1 cellular context compared by ENCODE assay signal in the genomic region with DNA sequence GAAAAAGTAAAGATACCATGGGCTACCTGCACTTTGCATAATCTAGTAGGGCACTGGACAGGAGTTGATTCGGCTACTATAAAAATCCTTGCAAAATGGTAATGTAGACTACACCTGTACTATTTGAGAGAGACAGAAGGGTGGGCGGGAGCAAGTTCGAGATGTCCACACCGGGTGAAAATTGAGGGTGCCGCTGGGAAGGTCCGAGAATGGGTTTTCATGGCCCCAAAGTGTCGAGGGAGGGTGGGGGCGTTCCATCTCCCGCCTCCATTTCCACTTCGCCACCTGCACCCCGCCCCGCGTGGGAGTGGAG.
TF ChIP-seq lines count a peak whose summit lies in the region.

No MANE protein-coding gene starts in this region.

TF ChIP-seq in HepG2, 621 proteins besides CTCF, POLR2A, EP300 and RAD21 (continued from another document and continues in another):
- TF ChIP-seq PRDM10 (CRISPR knock-in tag; IDR thresholded peaks at IDR 0.05; ENCODE audit: low read depth) = 0 out of 2 replicates have a peak, but pooled peaks have one; percentile 17
- TF ChIP-seq ELF3 (CRISPR knock-in tag; IDR thresholded peaks at IDR 0.05) = no peak
- TF ChIP-seq, protein P1, sequence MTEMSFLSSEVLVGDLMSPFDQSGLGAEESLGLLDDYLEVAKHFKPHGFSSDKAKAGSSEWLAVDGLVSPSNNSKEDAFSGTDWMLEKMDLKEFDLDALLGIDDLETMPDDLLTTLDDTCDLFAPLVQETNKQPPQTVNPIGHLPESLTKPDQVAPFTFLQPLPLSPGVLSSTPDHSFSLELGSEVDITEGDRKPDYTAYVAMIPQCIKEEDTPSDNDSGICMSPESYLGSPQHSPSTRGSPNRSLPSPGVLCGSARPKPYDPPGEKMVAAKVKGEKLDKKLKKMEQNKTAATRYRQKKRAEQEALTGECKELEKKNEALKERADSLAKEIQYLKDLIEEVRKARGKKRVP (CRISPR knock-in tag; IDR thresholded peaks at IDR 0.05) = no peak
- no peak for TF ChIP-seq ZNF101 (CRISPR knock-in tag; IDR thresholded peaks at IDR 0.05; ENCODE audit: borderline replicate concordance, low read depth)
- no peak; the same call in 1 of the 2 replicates for TF ChIP-seq ZNF460 (CRISPR knock-in tag; IDR thresholded peaks at IDR 0.05; ENCODE audit: borderline replicate concordance)
- no peak for TF ChIP-seq RARA (CRISPR knock-in tag; IDR thresholded peaks at IDR 0.05)
- TF ChIP-seq ZNF776 (CRISPR knock-in tag; IDR thresholded peaks at IDR 0.05) = no peak
- no peak for TF ChIP-seq ESRRA (CRISPR knock-in tag; IDR thresholded peaks at IDR 0.05; ENCODE audit: low read depth)
- TF ChIP-seq, protein P2, sequence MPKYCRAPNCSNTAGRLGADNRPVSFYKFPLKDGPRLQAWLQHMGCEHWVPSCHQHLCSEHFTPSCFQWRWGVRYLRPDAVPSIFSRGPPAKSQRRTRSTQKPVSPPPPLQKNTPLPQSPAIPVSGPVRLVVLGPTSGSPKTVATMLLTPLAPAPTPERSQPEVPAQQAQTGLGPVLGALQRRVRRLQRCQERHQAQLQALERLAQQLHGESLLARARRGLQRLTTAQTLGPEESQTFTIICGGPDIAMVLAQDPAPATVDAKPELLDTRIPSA (CRISPR knock-in tag; IDR thresholded peaks at IDR 0.05; ENCODE audit: borderline replicate concordance) = no peak; the same call in 1 of the 2 replicates
- TF ChIP-seq MTF2 (CRISPR knock-in tag; IDR thresholded peaks at IDR 0.05; ENCODE audit: borderline replicate concordance) = 0 out of 2 replicates have a peak, but pooled peaks have one; percentile 85
- TF ChIP-seq KMT2A (CRISPR knock-in tag; IDR thresholded peaks at IDR 0.05) = no peak
- no peak for TF ChIP-seq NFE2L1 (CRISPR knock-in tag; IDR thresholded peaks at IDR 0.05; ENCODE audit: borderline replicate concordance)
- TF ChIP-seq, protein P3, sequence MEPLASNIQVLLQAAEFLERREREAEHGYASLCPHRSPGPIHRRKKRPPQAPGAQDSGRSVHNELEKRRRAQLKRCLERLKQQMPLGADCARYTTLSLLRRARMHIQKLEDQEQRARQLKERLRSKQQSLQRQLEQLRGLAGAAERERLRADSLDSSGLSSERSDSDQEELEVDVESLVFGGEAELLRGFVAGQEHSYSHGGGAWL (CRISPR knock-in tag; IDR thresholded peaks at IDR 0.05) = no peak
- TF ChIP-seq, protein P4, sequence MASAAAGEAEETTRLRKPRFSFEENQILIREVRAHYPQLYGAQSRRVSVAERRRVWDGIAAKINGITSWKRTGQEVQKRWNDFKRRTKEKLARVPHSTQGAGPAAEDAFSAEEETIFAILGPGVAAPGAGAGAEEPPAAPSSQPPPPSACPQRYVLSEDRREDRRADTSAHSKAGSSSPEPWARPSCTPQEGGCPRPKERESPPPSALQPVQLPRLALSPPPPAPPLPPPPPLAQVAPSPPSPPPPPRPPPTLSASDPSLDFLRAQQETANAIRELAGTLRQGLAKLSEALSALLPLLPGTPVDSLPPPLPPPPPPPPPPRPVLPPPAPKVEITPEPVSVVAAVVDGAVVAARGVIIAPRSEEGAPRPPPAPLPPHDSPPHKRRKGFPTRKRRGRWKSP (CRISPR knock-in tag; IDR thresholded peaks at IDR 0.05) = peak; percentile 17; the same call in 1 of the 2 replicates
- no peak for TF ChIP-seq TBX2 (CRISPR knock-in tag; IDR thresholded peaks at IDR 0.05; ENCODE audit: borderline replicate concordance)
- no peak for TF ChIP-seq ZNF691 (CRISPR knock-in tag; IDR thresholded peaks at IDR 0.05; ENCODE audit: borderline replicate concordance, low read depth)
- no peak for TF ChIP-seq KLF12 (CRISPR knock-in tag; IDR thresholded peaks at IDR 0.05; ENCODE audit: borderline replicate concordance)
- TF ChIP-seq ZNF550 (CRISPR knock-in tag; IDR thresholded peaks at IDR 0.05; ENCODE audit: borderline replicate concordance) = no peak
- TF ChIP-seq SMYD3 (CRISPR knock-in tag; IDR thresholded peaks at IDR 0.05) = no peak
- TF ChIP-seq SSRP1 (CRISPR knock-in tag; IDR thresholded peaks at IDR 0.05) = 0 out of 2 replicates have a peak, but pooled peaks have one; percentile 40
- no peak for TF ChIP-seq NFRKB (IDR thresholded peaks at IDR 0.05)
- TF ChIP-seq CHCHD3 (CRISPR knock-in tag; IDR thresholded peaks at IDR 0.05) = no peak
- TF ChIP-seq SPEN (CRISPR knock-in tag; IDR thresholded peaks at IDR 0.05; ENCODE audit: low read depth) = no peak
- no peak for TF ChIP-seq MYNN (CRISPR knock-in tag; IDR thresholded peaks at IDR 0.05; ENCODE audit: low read depth)
- TF ChIP-seq TP53 (CRISPR knock-in tag; conservative IDR thresholded peaks at IDR 0.05) = no peak
- no peak for TF ChIP-seq ZNF33A (CRISPR knock-in tag; IDR thresholded peaks at IDR 0.05; ENCODE audit: borderline replicate concordance)
- TF ChIP-seq HOXA3 (CRISPR knock-in tag; IDR thresholded peaks at IDR 0.05) = no peak
- TF ChIP-seq MZF1 (CRISPR knock-in tag; IDR thresholded peaks at IDR 0.05; ENCODE audit: borderline replicate concordance) = no peak
- no peak for TF ChIP-seq RORA (CRISPR knock-in tag; IDR thresholded peaks at IDR 0.05)
- no peak for TF ChIP-seq KIAA2018 (CRISPR knock-in tag; IDR thresholded peaks at IDR 0.05; ENCODE audit: borderline replicate concordance)
- no peak for TF ChIP-seq ZBTB43 (CRISPR knock-in tag; conservative IDR thresholded peaks at IDR 0.05)
- TF ChIP-seq THYN1 (CRISPR knock-in tag; IDR thresholded peaks at IDR 0.05; ENCODE audit: borderline replicate concordance, low read depth) = no peak
- no peak for TF ChIP-seq MTA1 (CRISPR knock-in tag; IDR thresholded peaks at IDR 0.05; ENCODE audit: borderline replicate concordance)
- TF ChIP-seq DPF2 (CRISPR knock-in tag; IDR thresholded peaks at IDR 0.05; ENCODE audit: borderline replicate concordance, low read depth) = no peak
- TF ChIP-seq ZNF335 (CRISPR knock-in tag; IDR thresholded peaks at IDR 0.05) = no peak
- peak; percentile 82; the same call in 1 of the 2 replicates for TF ChIP-seq ZNF468 (CRISPR knock-in tag; IDR thresholded peaks at IDR 0.05)
- no peak for TF ChIP-seq RFX5 (IDR thresholded peaks at IDR 0.05; ENCODE audit: low read depth, low read length)
- no peak for TF ChIP-seq CBX2 (IDR thresholded peaks at IDR 0.05; ENCODE audit: low read depth, low read length)
- no peak for TF ChIP-seq CBX2 (CRISPR knock-in tag; IDR thresholded peaks at IDR 0.05; ENCODE audit: low read depth)
- TF ChIP-seq ZNF589 (CRISPR knock-in tag; conservative IDR thresholded peaks at IDR 0.05) = no peak
- TF ChIP-seq, protein P5, sequence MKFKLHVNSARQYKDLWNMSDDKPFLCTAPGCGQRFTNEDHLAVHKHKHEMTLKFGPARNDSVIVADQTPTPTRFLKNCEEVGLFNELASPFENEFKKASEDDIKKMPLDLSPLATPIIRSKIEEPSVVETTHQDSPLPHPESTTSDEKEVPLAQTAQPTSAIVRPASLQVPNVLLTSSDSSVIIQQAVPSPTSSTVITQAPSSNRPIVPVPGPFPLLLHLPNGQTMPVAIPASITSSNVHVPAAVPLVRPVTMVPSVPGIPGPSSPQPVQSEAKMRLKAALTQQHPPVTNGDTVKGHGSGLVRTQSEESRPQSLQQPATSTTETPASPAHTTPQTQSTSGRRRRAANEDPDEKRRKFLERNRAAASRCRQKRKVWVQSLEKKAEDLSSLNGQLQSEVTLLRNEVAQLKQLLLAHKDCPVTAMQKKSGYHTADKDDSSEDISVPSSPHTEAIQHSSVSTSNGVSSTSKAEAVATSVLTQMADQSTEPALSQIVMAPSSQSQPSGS (CRISPR knock-in tag; IDR thresholded peaks at IDR 0.05) = 0 out of 2 replicates have a peak, but pooled peaks have one; percentile 16
- TF ChIP-seq SUZ12 (IDR thresholded peaks at IDR 0.05; ENCODE audit: low read depth, low read length) = no peak
- no peak for TF ChIP-seq SIX1 (CRISPR knock-in tag; IDR thresholded peaks at IDR 0.05; ENCODE audit: borderline replicate concordance)
- TF ChIP-seq ZNF441 (CRISPR knock-in tag; IDR thresholded peaks at IDR 0.05; ENCODE audit: borderline replicate concordance) = no peak
- no peak for TF ChIP-seq FOXK1 (CRISPR knock-in tag; IDR thresholded peaks at IDR 0.05; ENCODE audit: borderline replicate concordance, low read depth)
- TF ChIP-seq ZNF569 (CRISPR knock-in tag; IDR thresholded peaks at IDR 0.05; ENCODE audit: borderline replicate concordance) = no peak
- TF ChIP-seq FOXC1 (CRISPR knock-in tag; IDR thresholded peaks at IDR 0.05; ENCODE audit: borderline replicate concordance) = no peak
- TF ChIP-seq ZNF143 (CRISPR knock-in tag; IDR thresholded peaks at IDR 0.05) = no peak
